Comparison of ENCODE assay signal across 8 cellular contexts in genomic region chr15:96327155-96327741, GRCh38. TPM values are rescaled to one million over a fixed set of nuclear protein-coding genes. Genes with fewer than 3 reads are reported as not detected.
DNase-seq lines count a peak whose midpoint lies in the region; ATAC-seq and TF ChIP-seq lines count a peak whose summit lies in the region.

No MANE protein-coding gene starts in this region.

- H3K36me3 ChIP-seq in lower lobe of right lung (no peaks in the 10 kb centered on the region), uterus (no peaks in the 10 kb centered on the region)

- H3K9me3 ChIP-seq in lower lobe of right lung, result no peaks in the 10 kb centered on the region
- no peaks in the 10 kb centered on the region for H3K9me3 ChIP-seq in uterus

- H3K36me3 Mint-ChIP-seq in dendritic cell treated with granulocyte-macrophage colony-stimulating factor and Interleukin-4, amounts not matched to agents 40 ng/mL and 50 ng/mL, for 4 days (ENCODE audit: low read depth), result no peaks in the 10 kb centered on the region

- peak overlapping the region; percentile 87 for H3K27ac ChIP-seq in lower lobe of right lung
- H3K27ac ChIP-seq in uterus, result peak overlapping the region; percentile 98 to 100

- H3K27ac Mint-ChIP-seq in dendritic cell treated with granulocyte-macrophage colony-stimulating factor and Interleukin-4, amounts not matched to agents 40 ng/mL and 50 ng/mL, for 4 days, result no peak overlapping the region

- intact Hi-C loops in dendritic cell treated with granulocyte-macrophage colony-stimulating factor and Interleukin-4, amounts not matched to agents 40 ng/mL and 50 ng/mL, for 4 days (cut with micrococcal nuclease), result loop anchor here (10.0 kb wide), 2 partner anchors 908 to 1428 kb away; no protein-coding TSS in a partner anchor
- intact Hi-C loops in lower lobe of right lung (cut with DNase I) (no loop called here), uterus (cut with DNase I; ENCODE audit: low total_unique reads) (loop anchor here (10.0 kb wide), 2 partner anchors 142 to 1062 kb away; no protein-coding TSS in a partner anchor)

- TF ChIP-seq CTCF in lower lobe of right lung (IDR thresholded peaks at IDR 0.05) (peak; percentile 69), uterus (IDR thresholded peaks at IDR 0.05) (peak; percentile 78 to 89 (median 87))

- peak; percentile 90 for DNase-seq in EH (ENCODE audit: low read depth)
- DNase-seq in NOMO-1 treated with DMSO at 0.1 percent for 48 hours (lab: John Stamatoyannopoulos, UW; ENCODE audit: unreplicated experiment), result peak; percentile 93
- no peak for DNase-seq in lower lobe of right lung
- peak; percentile 22 to 68 for DNase-seq in uterus
- no peak for DNase-seq in cerebellar nuclear complex (lab: John Stamatoyannopoulos, UW)
- DNase-seq in stimulated activated CD4-positive, alpha-beta T cell treated with anti-CD3 and anti-CD28 coated beads, Interleukin-4, amount 100 ng/mL, for 24 hours, result no peak

- H3K9me3 Mint-ChIP-seq in dendritic cell treated with granulocyte-macrophage colony-stimulating factor and Interleukin-4, amounts not matched to agents 40 ng/mL and 50 ng/mL, for 4 days, result no peaks in the 10 kb centered on the region

- peak overlapping the region; percentile 61 for H3K4me3 Mint-ChIP-seq in dendritic cell treated with granulocyte-macrophage colony-stimulating factor and Interleukin-4, amounts not matched to agents 40 ng/mL and 50 ng/mL, for 4 days

- ATAC-seq in HG02884 (IDR thresholded peaks at IDR 0.05; ENCODE audit: unreplicated experiment), result peak; percentile 38
- peak; percentile 59 to 73 for ATAC-seq in lower lobe of right lung

- H3K4me1 ChIP-seq in lower lobe of right lung (peaks cover 3% of the 10 kb centered on the region), uterus (no peaks in the 10 kb centered on the region)

- peaks cover 23% of the 10 kb centered on the region for H3K4me1 Mint-ChIP-seq in dendritic cell treated with granulocyte-macrophage colony-stimulating factor and Interleukin-4, amounts not matched to agents 40 ng/mL and 50 ng/mL, for 4 days (ENCODE audit: low read depth)

- H3K27me3 Mint-ChIP-seq in dendritic cell treated with granulocyte-macrophage colony-stimulating factor and Interleukin-4, amounts not matched to agents 40 ng/mL and 50 ng/mL, for 4 days, result peaks cover 89% of the 10 kb centered on the region

- H3K4me3 ChIP-seq in lower lobe of right lung (peak overlapping the region; percentile 68), uterus (peak overlapping the region; percentile 69 to 79)

- peaks cover 34% of the 10 kb centered on the region for H3K27me3 ChIP-seq in lower lobe of right lung (ENCODE audit: low read depth)
- no peaks in the 10 kb centered on the region for H3K27me3 ChIP-seq in uterus

- TF ChIP-seq POLR2A in uterus (IDR thresholded peaks at IDR 0.05), result peak in 1 of 2 donors; percentile 62

RNA-seq across cellular contexts. Expression of gene NR2F2, which starts 3.3 kb away (rescaled TPM):
- total RNA-seq in lower lobe of right lung (50.6 TPM), uterus (100 to 1,000 TPM in 1 of 4 donors, 10 to 100 TPM in 3; 23.6 to 255 (median 51.9) TPM)

Comparison
In these comparisons a context has a peak if more than half of its experiments do, and no peak if none do; other contexts are left out.
1. DNase-seq: peak in EH (single experiment), NOMO-1 treated with DMSO at 0.1 percent for 48 hours (single experiment) and uterus (2 of 2); none in lower lobe of right lung (single experiment), cerebellar nuclear complex (0 of 2) and stimulated activated CD4-positive, alpha-beta T cell treated with anti-CD3 and anti-CD28 coated beads, Interleukin-4, amount 100 ng/mL, for 24 hours (single experiment).